In the genomic region with DNA sequence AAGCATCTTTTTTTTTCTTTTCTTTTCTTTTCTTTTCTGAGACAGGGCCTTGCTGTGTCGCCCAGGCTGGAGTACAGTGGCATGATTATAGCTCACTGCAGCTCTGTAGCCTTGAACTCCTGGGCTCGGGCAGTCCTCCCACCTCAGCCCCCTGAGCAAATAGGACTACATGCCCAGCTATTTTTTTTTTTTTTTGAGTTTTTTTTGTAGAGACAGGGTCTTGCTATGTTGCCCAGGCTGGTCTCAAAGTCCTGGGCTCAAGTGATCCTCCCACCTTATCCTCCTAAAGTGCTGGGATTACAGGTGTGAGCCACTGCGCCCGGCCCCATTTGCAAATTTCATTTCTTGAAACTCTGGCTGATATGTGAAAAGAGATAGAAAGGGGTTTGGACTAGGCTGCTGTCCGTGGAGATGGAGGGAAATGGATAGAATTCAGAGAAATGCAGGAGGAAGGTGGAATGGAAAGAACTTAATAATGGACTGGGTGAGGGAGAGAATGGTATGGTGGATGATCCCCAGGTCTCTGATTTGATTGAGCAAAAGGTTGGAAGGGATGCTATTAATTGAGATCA, we compare ENCODE assay signal across 1 cellular context.
TF ChIP-seq lines count a peak whose summit lies in the region.

No MANE protein-coding gene starts in this region.

TF ChIP-seq in HepG2, 621 proteins besides CTCF, POLR2A, EP300 and RAD21 (continued from another document and continues in another):
- TF ChIP-seq ZNF362 (CRISPR knock-in tag; IDR thresholded peaks at IDR 0.05; ENCODE audit: borderline replicate concordance) = peak; percentile 90
- TF ChIP-seq SMARCE1 (IDR thresholded peaks at IDR 0.05; ENCODE audit: borderline replicate concordance) = no peak
- no peak for TF ChIP-seq ZNF354B (CRISPR knock-in tag; IDR thresholded peaks at IDR 0.05)
- no peak for TF ChIP-seq FOXO1 (CRISPR knock-in tag; IDR thresholded peaks at IDR 0.05)
- no peak for TF ChIP-seq ZNF607 (CRISPR knock-in tag; IDR thresholded peaks at IDR 0.05; ENCODE audit: borderline replicate concordance)
- no peak for TF ChIP-seq NONO (IDR thresholded peaks at IDR 0.05)
- no peak for TF ChIP-seq NONO (CRISPR knock-in tag; conservative IDR thresholded peaks at IDR 0.05)
- no peak for TF ChIP-seq ZNF550 (CRISPR knock-in tag; IDR thresholded peaks at IDR 0.05; ENCODE audit: borderline replicate concordance)
- TF ChIP-seq KMT2A (CRISPR knock-in tag; IDR thresholded peaks at IDR 0.05) = no peak
- no peak for TF ChIP-seq SRSF9 (IDR thresholded peaks at IDR 0.05; ENCODE audit: borderline replicate concordance, insufficient read depth, low read depth, low read length, poor library complexity, severe bottlenecking)
- TF ChIP-seq CENPT (CRISPR knock-in tag; IDR thresholded peaks at IDR 0.05; ENCODE audit: low read depth) = no peak
- TF ChIP-seq, protein P1, sequence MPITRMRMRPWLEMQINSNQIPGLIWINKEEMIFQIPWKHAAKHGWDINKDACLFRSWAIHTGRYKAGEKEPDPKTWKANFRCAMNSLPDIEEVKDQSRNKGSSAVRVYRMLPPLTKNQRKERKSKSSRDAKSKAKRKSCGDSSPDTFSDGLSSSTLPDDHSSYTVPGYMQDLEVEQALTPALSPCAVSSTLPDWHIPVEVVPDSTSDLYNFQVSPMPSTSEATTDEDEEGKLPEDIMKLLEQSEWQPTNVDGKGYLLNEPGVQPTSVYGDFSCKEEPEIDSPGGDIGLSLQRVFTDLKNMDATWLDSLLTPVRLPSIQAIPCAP (CRISPR knock-in tag; IDR thresholded peaks at IDR 0.05; ENCODE audit: low read depth) = no peak
- no peak for TF ChIP-seq ZNF703 (CRISPR knock-in tag; IDR thresholded peaks at IDR 0.05; ENCODE audit: borderline replicate concordance)
- no peak for TF ChIP-seq ADNP (CRISPR knock-in tag; IDR thresholded peaks at IDR 0.05)
- TF ChIP-seq, protein P2, sequence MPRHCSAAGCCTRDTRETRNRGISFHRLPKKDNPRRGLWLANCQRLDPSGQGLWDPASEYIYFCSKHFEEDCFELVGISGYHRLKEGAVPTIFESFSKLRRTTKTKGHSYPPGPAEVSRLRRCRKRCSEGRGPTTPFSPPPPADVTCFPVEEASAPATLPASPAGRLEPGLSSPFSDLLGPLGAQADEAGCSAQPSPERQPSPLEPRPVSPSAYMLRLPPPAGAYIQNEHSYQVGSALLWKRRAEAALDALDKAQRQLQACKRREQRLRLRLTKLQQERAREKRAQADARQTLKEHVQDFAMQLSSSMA (CRISPR knock-in tag; IDR thresholded peaks at IDR 0.05) = no peak
- no peak for TF ChIP-seq ZBTB1 (CRISPR knock-in tag; IDR thresholded peaks at IDR 0.05; ENCODE audit: borderline replicate concordance)
- TF ChIP-seq GLI4 (CRISPR knock-in tag; IDR thresholded peaks at IDR 0.05; ENCODE audit: borderline replicate concordance) = no peak
- no peak for TF ChIP-seq THYN1 (CRISPR knock-in tag; IDR thresholded peaks at IDR 0.05; ENCODE audit: borderline replicate concordance, low read depth)
- peak; percentile 48 for TF ChIP-seq HNF4A (CRISPR knock-in tag; IDR thresholded peaks at IDR 0.05)
- no peak for TF ChIP-seq AGO1 (IDR thresholded peaks at IDR 0.05; ENCODE audit: low read depth, low read length, poor library complexity, severe bottlenecking)
- TF ChIP-seq, protein P3, sequence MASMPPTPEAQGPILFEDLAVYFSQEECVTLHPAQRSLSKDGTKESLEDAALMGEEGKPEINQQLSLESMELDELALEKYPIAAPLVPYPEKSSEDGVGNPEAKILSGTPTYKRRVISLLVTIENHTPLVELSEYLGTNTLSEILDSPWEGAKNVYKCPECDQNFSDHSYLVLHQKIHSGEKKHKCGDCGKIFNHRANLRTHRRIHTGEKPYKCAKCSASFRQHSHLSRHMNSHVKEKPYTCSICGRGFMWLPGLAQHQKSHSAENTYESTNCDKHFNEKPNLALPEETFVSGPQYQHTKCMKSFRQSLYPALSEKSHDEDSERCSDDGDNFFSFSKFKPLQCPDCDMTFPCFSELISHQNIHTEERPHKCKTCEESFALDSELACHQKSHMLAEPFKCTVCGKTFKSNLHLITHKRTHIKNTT (CRISPR knock-in tag; IDR thresholded peaks at IDR 0.05) = no peak
- no peak; the same call in 1 of the 2 replicates for TF ChIP-seq HDAC1 (CRISPR knock-in tag; IDR thresholded peaks at IDR 0.05)
- no peak for TF ChIP-seq ZNF782 (CRISPR knock-in tag; IDR thresholded peaks at IDR 0.05; ENCODE audit: borderline replicate concordance)
- TF ChIP-seq, protein P4, sequence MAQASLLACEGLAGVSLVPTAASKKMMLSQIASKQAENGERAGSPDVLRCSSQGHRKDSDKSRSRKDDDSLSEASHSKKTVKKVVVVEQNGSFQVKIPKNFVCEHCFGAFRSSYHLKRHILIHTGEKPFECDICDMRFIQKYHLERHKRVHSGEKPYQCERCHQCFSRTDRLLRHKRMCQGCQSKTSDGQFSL (CRISPR knock-in tag; IDR thresholded peaks at IDR 0.05) = no peak
- TF ChIP-seq ZNF766 (CRISPR knock-in tag; IDR thresholded peaks at IDR 0.05; ENCODE audit: borderline replicate concordance) = no peak
- no peak for TF ChIP-seq BRF2 (CRISPR knock-in tag; IDR thresholded peaks at IDR 0.05)
- TF ChIP-seq PPARG (CRISPR knock-in tag; conservative IDR thresholded peaks at IDR 0.05) = no peak
- no peak for TF ChIP-seq ZNF784 (CRISPR knock-in tag; IDR thresholded peaks at IDR 0.05; ENCODE audit: borderline replicate concordance)
- TF ChIP-seq, protein P5, sequence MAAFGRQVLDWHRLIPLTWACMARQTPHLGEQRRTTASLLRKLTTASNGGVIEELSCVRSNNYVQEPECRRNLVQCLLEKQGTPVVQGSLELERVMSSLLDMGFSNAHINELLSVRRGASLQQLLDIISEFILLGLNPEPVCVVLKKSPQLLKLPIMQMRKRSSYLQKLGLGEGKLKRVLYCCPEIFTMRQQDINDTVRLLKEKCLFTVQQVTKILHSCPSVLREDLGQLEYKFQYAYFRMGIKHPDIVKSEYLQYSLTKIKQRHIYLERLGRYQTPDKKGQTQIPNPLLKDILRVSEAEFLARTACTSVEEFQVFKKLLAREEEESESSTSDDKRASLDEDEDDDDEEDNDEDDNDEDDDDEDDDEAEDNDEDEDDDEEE (CRISPR knock-in tag; IDR thresholded peaks at IDR 0.05) = no peak
- TF ChIP-seq ZNF639 (CRISPR knock-in tag; conservative IDR thresholded peaks at IDR 0.05) = no peak
- no peak for TF ChIP-seq SOX6 (IDR thresholded peaks at IDR 0.05)
- peak; percentile 48; the same call in 1 of the 2 replicates for TF ChIP-seq SOX6 (CRISPR knock-in tag; IDR thresholded peaks at IDR 0.05)
- TF ChIP-seq NCOA2 (CRISPR knock-in tag; IDR thresholded peaks at IDR 0.05) = 0 out of 2 replicates have a peak, but pooled peaks have one; percentile 29
- no peak for TF ChIP-seq ZNF253 (CRISPR knock-in tag; IDR thresholded peaks at IDR 0.05; ENCODE audit: borderline replicate concordance)
- TF ChIP-seq ZBTB37 (CRISPR knock-in tag; IDR thresholded peaks at IDR 0.05) = no peak
- TF ChIP-seq KAT8 (CRISPR knock-in tag; IDR thresholded peaks at IDR 0.05) = peak; percentile 2; the same call in 1 of the 2 replicates
- TF ChIP-seq ZSCAN9 (CRISPR knock-in tag; IDR thresholded peaks at IDR 0.05; ENCODE audit: borderline replicate concordance) = no peak
- no peak for TF ChIP-seq ZNF557 (CRISPR knock-in tag; IDR thresholded peaks at IDR 0.05)
- no peak for TF ChIP-seq AKAP8 (CRISPR knock-in tag; IDR thresholded peaks at IDR 0.05)
- TF ChIP-seq ZXDC (CRISPR knock-in tag; IDR thresholded peaks at IDR 0.05) = no peak
- no peak for TF ChIP-seq MLLT10 (CRISPR knock-in tag; IDR thresholded peaks at IDR 0.05)
- TF ChIP-seq SIX1 (CRISPR knock-in tag; IDR thresholded peaks at IDR 0.05; ENCODE audit: borderline replicate concordance) = no peak
- no peak for TF ChIP-seq ZNF280D (CRISPR knock-in tag; IDR thresholded peaks at IDR 0.05)
- no peak for TF ChIP-seq ARNT2 (CRISPR knock-in tag; IDR thresholded peaks at IDR 0.05; ENCODE audit: low read depth)
- TF ChIP-seq ZNF879 (CRISPR knock-in tag; IDR thresholded peaks at IDR 0.05) = no peak
